24 cellular contexts compared by ENCODE assay signal in the genomic region with DNA sequence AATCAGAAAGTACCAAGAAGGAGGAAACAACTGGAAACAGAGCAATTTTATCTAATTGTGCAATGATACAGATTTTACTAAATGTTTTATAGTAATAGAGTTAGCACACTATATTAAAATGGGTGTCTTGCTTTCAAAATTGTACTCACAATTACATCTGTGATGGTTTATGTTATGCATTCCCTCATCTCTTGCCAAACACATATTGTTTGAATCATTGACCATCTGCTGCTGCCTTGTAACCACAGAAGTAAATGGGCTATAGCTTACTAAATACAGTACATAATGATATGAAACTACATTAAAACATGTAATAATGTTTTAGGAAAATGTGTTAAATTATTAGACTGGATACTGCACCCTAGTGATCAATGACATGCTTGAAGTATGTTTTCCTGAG.
DNase-seq lines count a peak whose midpoint lies in the region.
"Had no signal": no experiment of that assay in that cellular context is flagged by ENCODE, and none has a peak within 500 bp of the region (broad histone marks: within the 10 kb centered on the region; RNA-seq: fewer than 3 reads in every experiment).

No MANE protein-coding gene starts in this region.

- H3K9me3 ChIP-seq in skeletal muscle satellite cell (replicated peaks; ENCODE audit: low read length): no peaks in the 10 kb centered on the region
- H3K9me3 ChIP-seq: HAP-1 had no signal

- H3K36me3 ChIP-seq in skeletal muscle satellite cell (ENCODE audit: insufficient read depth, low read length): no peaks in the 10 kb centered on the region
- H3K36me3 ChIP-seq: BLaER1 treated with 17β-estradiol and CSF1 and Interleukin-3, amounts not matched to agents 10 nM and 100 nM; HAP-1; tibial nerve had no signal

- H3K27me3 ChIP-seq in skeletal muscle satellite cell (ENCODE audit: control insufficient read depth, insufficient read depth, low read length): no peaks in the 10 kb centered on the region
- H3K27me3 ChIP-seq: BLaER1 treated with 17β-estradiol and CSF1 and Interleukin-3, amounts not matched to agents 10 nM and 100 nM; tibial nerve had no signal

- H3K4me1 ChIP-seq in skeletal muscle satellite cell (ENCODE audit: control insufficient read depth, insufficient read depth, low read length): peaks cover 45% of the 10 kb centered on the region
- H3K4me1 ChIP-seq: BLaER1 treated with 17β-estradiol and CSF1 and Interleukin-3, amounts not matched to agents 10 nM and 100 nM; tibial nerve had no signal

- peak overlapping the region; percentile 36 for H3K4me2 ChIP-seq in skeletal muscle satellite cell (ENCODE audit: low read length)
- H3K4me2 ChIP-seq: BLaER1 treated with 17β-estradiol and CSF1 and Interleukin-3, amounts not matched to agents 10 nM and 100 nM had no signal

- DNase-seq in DMS 273 (lab: John Stamatoyannopoulos, UW; ENCODE audit: unreplicated experiment) (peak; percentile 64), DMS 273 treated with DMSO at 0.1 percent for 48 hours (lab: John Stamatoyannopoulos, UW) (no peak), NCI-H2107 treated with DMSO at 0.1 percent for 48 hours (lab: John Stamatoyannopoulos, UW; ENCODE audit: unreplicated experiment) (peak; percentile 35), dedifferentiated amniotic fluid mesenchymal stem cell (ENCODE audit: extremely low spot score) (peak; percentile 71), DMS153 (lab: John Stamatoyannopoulos, UW) (no peak), NCI-H1930 (lab: John Stamatoyannopoulos, UW) (no peak)
- no peak for DNase-seq in effector CD8-positive, alpha-beta T cell (lab: John Stamatoyannopoulos, UW)
- DNase-seq: activated CD4-positive, alpha-beta T cell treated with anti-CD3 and anti-CD28 coated beads for 1 hour; activated CD8-positive, alpha-beta memory T cell treated with anti-CD3 and anti-CD28 coated beads for 24 hours; activated naive CD4-positive, alpha-beta T cell treated with anti-CD3 and anti-CD28 coated beads, Interleukin-2, amount 10 ng/mL, durations not matched to agents 7 days and 5 days; activated T-cell treated with anti-CD3 and anti-CD28 coated beads, Interleukin-2, amount 50 U/mL, for 48 hours; effector memory CD8-positive, alpha-beta T cell; head of caudate nucleus; MV-4-11; naive thymus-derived CD4-positive, alpha-beta T cell; NCI-H187 treated with DMSO at 0.1 percent for 48 hours; retina; SIG-M5; stimulated activated CD4-positive, alpha-beta T cell treated with anti-CD3 and anti-CD28 coated beads, Interleukin-4, amount 100 ng/mL, for 4 hours; stimulated activated naive CD8-positive, alpha-beta T cell treated with anti-CD3 and anti-CD28 coated beads, Interleukin-15, amount 100 ng/mL, for 72 hours had no signal

- H3K9ac ChIP-seq in skeletal muscle satellite cell (ENCODE audit: low read depth, low read length): peak overlapping the region; percentile 39
- H3K9ac ChIP-seq: BLaER1 treated with 17β-estradiol and CSF1 and Interleukin-3, amounts not matched to agents 10 nM and 100 nM had no signal

- H3K4me3 ChIP-seq in skeletal muscle satellite cell (ENCODE audit: low read length): no peak overlapping the region
- H3K4me3 ChIP-seq: BLaER1 treated with 17β-estradiol and CSF1 and Interleukin-3, amounts not matched to agents 10 nM and 100 nM; HAP-1; tibial nerve had no signal

Comparison
In these comparisons a context has a peak if more than half of its experiments do, and no peak if none do; other contexts are left out.
1. DNase-seq: peak in DMS 273 (single experiment), NCI-H2107 treated with DMSO at 0.1 percent for 48 hours (single experiment) and dedifferentiated amniotic fluid mesenchymal stem cell (single experiment); none in DMS 273 treated with DMSO at 0.1 percent for 48 hours (single experiment), DMS153 (single experiment), NCI-H1930 (0 of 2) and effector CD8-positive, alpha-beta T cell (single experiment).